In genomic region chr17:78798695-78799559, GRCh38 we compare ENCODE assay signal across 8 cellular contexts. TPM values are rescaled to one million over a fixed set of nuclear protein-coding genes. Genes with fewer than 3 reads are reported as not detected.
DNase-seq lines count a peak whose midpoint lies in the region; ATAC-seq and TF ChIP-seq lines count a peak whose summit lies in the region.

No MANE protein-coding gene starts in this region.

- H3K4me1 ChIP-seq in mucosa of descending colon (ENCODE audit: low read depth) = no peaks in the 10 kb centered on the region

- intact Hi-C loops in mucosa of descending colon (cut with DNase I, micrococcal nuclease) = loop anchor here in 1 of 2 donors (10.0 kb wide), 1 partner anchor 304 kb away; no protein-coding TSS in a partner anchor

- ATAC-seq in mucosa of descending colon (peak; percentile 46), HG02840 (IDR thresholded peaks at IDR 0.05; ENCODE audit: low FRiP score, unreplicated experiment) (no peak), HG02759 (IDR thresholded peaks at IDR 0.05; ENCODE audit: unreplicated experiment) (no peak)

- DNase-seq in NCI-H524 (lab: John Stamatoyannopoulos, UW) (peak; percentile 35 to 70), NCI-H524 treated with DMSO at 0.1 percent for 48 hours (lab: John Stamatoyannopoulos, UW) (no peak), NCI-H1694 treated with DMSO at 0.1 percent for 48 hours (lab: John Stamatoyannopoulos, UW) (peak; percentile 35), cardiac fibroblast (ENCODE audit: low read depth in 2 of 2) (peak; percentile 35 to 39), mucosa of descending colon (peak in 1 of 3 donors; percentile 46), NCI-H1930 (lab: John Stamatoyannopoulos, UW) (no peak)

- H3K4me3 ChIP-seq in cardiac fibroblast (replicated peaks in 1 of 2; ENCODE audit: low read depth in 2 of 2, low read length in 2 of 2) (no peak overlapping the region), mucosa of descending colon (no peak overlapping the region)

- H3K36me3 ChIP-seq in mucosa of descending colon (ENCODE audit: low read depth) = no peaks in the 10 kb centered on the region

- no peaks in the 10 kb centered on the region for H3K9me3 ChIP-seq in mucosa of descending colon

- TF ChIP-seq CTCF in cardiac fibroblast (IDR thresholded peaks at IDR 0.05; ENCODE audit: low read depth, low read length) (peak; percentile 36), mucosa of descending colon (IDR thresholded peaks at IDR 0.05) (no peak)

RNA-seq across cellular contexts. Expression of gene CYTH1, which starts 16.9 kb away (rescaled TPM):
- 10 to 100 TPM; 60.3 to 99.4 (median 91.6) TPM for total RNA-seq in mucosa of descending colon

RNA-seq across cellular contexts. Expression of gene USP36, which starts 41.7 kb away (rescaled TPM):
- total RNA-seq in mucosa of descending colon = 10 to 100 TPM; 36.0 to 67.7 (median 41.4) TPM

Comparison
In these comparisons a context has a peak if more than half of its experiments do, and no peak if none do; other contexts are left out.
1. DNase-seq: peak in NCI-H524 (2 of 2), NCI-H1694 treated with DMSO at 0.1 percent for 48 hours (single experiment) and cardiac fibroblast (2 of 2); none in NCI-H524 treated with DMSO at 0.1 percent for 48 hours (single experiment) and NCI-H1930 (0 of 2).